1 cellular context compared by ENCODE assay signal in the genomic region with DNA sequence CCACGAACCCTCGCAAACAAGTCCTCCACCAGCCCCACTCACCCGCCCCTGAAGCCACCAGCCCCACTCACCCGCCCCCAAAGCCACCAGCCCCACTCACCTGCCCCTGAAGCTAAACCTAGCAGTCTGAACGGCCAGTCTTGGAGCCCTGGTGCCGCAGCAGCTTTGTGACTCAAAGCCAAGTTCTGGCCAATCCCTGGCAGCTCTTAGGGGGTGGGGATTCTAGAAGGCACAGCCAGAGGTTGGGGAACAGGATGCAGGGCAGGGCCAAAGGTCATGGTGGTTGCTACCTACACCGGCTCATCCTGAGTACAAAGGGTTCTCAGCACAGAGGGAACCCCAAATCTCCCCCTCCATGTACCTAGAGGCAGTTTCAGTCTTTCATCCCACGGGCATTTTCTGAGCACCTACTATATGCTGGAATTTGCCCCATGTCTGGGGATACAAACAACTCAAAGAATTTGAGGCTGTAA.
TF ChIP-seq lines count a peak whose summit lies in the region.

A gene with protein sequence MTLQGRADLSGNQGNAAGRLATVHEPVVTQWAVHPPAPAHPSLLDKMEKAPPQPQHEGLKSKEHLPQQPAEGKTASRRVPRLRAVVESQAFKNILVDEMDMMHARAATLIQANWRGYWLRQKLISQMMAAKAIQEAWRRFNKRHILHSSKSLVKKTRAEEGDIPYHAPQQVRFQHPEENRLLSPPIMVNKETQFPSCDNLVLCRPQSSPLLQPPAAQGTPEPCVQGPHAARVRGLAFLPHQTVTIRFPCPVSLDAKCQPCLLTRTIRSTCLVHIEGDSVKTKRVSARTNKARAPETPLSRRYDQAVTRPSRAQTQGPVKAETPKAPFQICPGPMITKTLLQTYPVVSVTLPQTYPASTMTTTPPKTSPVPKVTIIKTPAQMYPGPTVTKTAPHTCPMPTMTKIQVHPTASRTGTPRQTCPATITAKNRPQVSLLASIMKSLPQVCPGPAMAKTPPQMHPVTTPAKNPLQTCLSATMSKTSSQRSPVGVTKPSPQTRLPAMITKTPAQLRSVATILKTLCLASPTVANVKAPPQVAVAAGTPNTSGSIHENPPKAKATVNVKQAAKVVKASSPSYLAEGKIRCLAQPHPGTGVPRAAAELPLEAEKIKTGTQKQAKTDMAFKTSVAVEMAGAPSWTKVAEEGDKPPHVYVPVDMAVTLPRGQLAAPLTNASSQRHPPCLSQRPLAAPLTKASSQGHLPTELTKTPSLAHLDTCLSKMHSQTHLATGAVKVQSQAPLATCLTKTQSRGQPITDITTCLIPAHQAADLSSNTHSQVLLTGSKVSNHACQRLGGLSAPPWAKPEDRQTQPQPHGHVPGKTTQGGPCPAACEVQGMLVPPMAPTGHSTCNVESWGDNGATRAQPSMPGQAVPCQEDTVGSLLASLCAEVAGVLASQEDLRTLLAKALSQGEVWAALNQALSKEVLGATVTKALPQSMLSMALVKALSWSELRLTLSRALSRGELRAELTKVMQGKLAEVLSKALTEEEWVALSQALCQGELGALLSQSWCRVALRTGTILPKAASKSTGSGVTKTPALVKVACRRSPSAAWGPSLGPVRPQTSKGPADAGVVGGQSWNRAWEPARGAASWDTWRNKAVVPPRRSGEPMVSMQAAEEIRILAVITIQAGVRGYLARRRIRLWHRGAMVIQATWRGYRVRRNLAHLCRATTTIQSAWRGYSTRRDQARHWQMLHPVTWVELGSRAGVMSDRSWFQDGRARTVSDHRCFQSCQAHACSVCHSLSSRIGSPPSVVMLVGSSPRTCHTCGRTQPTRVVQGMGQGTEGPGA (N-terminal part only) (minus strand): TSS at position 150 of the 473 bp plus-strand sequence. CDS start 4,974 bp downstream, outside the sequence.

TF ChIP-seq in HepG2, 621 proteins besides CTCF, POLR2A, EP300 and RAD21 (continues in another document):
- TF ChIP-seq, protein P1, sequence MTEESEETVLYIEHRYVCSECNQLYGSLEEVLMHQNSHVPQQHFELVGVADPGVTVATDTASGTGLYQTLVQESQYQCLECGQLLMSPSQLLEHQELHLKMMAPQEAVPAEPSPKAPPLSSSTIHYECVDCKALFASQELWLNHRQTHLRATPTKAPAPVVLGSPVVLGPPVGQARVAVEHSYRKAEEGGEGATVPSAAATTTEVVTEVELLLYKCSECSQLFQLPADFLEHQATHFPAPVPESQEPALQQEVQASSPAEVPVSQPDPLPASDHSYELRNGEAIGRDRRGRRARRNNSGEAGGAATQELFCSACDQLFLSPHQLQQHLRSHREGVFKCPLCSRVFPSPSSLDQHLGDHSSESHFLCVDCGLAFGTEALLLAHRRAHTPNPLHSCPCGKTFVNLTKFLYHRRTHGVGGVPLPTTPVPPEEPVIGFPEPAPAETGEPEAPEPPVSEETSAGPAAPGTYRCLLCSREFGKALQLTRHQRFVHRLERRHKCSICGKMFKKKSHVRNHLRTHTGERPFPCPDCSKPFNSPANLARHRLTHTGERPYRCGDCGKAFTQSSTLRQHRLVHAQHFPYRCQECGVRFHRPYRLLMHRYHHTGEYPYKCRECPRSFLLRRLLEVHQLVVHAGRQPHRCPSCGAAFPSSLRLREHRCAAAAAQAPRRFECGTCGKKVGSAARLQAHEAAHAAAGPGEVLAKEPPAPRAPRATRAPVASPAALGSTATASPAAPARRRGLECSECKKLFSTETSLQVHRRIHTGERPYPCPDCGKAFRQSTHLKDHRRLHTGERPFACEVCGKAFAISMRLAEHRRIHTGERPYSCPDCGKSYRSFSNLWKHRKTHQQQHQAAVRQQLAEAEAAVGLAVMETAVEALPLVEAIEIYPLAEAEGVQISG (CRISPR knock-in tag; IDR thresholded peaks at IDR 0.05): peak; percentile 18; the same call in 1 of the 2 replicates
- TF ChIP-seq NR2C2 (CRISPR knock-in tag; IDR thresholded peaks at IDR 0.05; ENCODE audit: borderline replicate concordance) (peak; percentile 45; the same call in 1 of the 2 replicates), U2AF1 (optimal IDR thresholded peaks at IDR 0.05; ENCODE audit: low read depth, low read length) (peak; percentile 74), ZNF33B (CRISPR knock-in tag; IDR thresholded peaks at IDR 0.05) (no peak), ARHGAP35 (CRISPR knock-in tag; IDR thresholded peaks at IDR 0.05; ENCODE audit: borderline replicate concordance) (0 out of 2 replicates have a peak, but pooled peaks have one; percentile 17), NCOR1 (IDR thresholded peaks at IDR 0.05; ENCODE audit: borderline replicate concordance, low read length) (0 out of 2 replicates have a peak, but pooled peaks have one; percentile 36), POLR2AphosphoS5 (IDR thresholded peaks at IDR 0.05; ENCODE audit: low read depth, low read length) (0 out of 2 replicates have a peak, but pooled peaks have one; percentile 9), SALL2 (CRISPR knock-in tag; IDR thresholded peaks at IDR 0.05) (0 out of 2 replicates have a peak, but pooled peaks have one; percentile 12), CHD4 (IDR thresholded peaks at IDR 0.05; ENCODE audit: borderline replicate concordance, low read length) (peak; percentile 86), TEAD3 (CRISPR knock-in tag; optimal IDR thresholded peaks at IDR 0.05; ENCODE audit: borderline replicate concordance) (peak; percentile 48), GLI4 (CRISPR knock-in tag; IDR thresholded peaks at IDR 0.05; ENCODE audit: borderline replicate concordance) (no peak), ZMYM3 (CRISPR knock-in tag; IDR thresholded peaks at IDR 0.05) (peak; percentile 8; the same call in 1 of the 2 replicates), NONO (IDR thresholded peaks at IDR 0.05) (no peak), NONO (CRISPR knock-in tag; conservative IDR thresholded peaks at IDR 0.05) (0 out of 2 replicates have a peak, but pooled peaks have one; percentile 32), ZBTB42 (CRISPR knock-in tag; IDR thresholded peaks at IDR 0.05) (0 out of 2 replicates have a peak, but pooled peaks have one; percentile 78), YY1 (IDR thresholded peaks at IDR 0.05; ENCODE audit: insufficient read depth, insufficient replicate concordance, low read depth, low read length) (no peak), HNF4G (IDR thresholded peaks at IDR 0.05; ENCODE audit: borderline replicate concordance, low read depth, low read length) (peak; percentile 56; the same call in 1 of the 2 replicates), HNF4G (CRISPR knock-in tag; IDR thresholded peaks at IDR 0.05; ENCODE audit: borderline replicate concordance, low read depth) (no peak), NFYB (CRISPR knock-in tag; IDR thresholded peaks at IDR 0.05) (no peak), SOX6 (IDR thresholded peaks at IDR 0.05) (no peak), SOX6 (CRISPR knock-in tag; IDR thresholded peaks at IDR 0.05) (peak; percentile 28; the same call in 1 of the 2 replicates), FOXO1 (CRISPR knock-in tag; IDR thresholded peaks at IDR 0.05) (no peak), ZNF563 (CRISPR knock-in tag; IDR thresholded peaks at IDR 0.05) (0 out of 2 replicates have a peak, but pooled peaks have one; percentile 71), ZSCAN31 (CRISPR knock-in tag; IDR thresholded peaks at IDR 0.05; ENCODE audit: low read depth) (no peak), NFKBIZ (CRISPR knock-in tag; IDR thresholded peaks at IDR 0.05) (0 out of 2 replicates have a peak, but pooled peaks have one; percentile 21), NFIC (IDR thresholded peaks at IDR 0.05; ENCODE audit: low read length) (0 out of 2 replicates have a peak, but pooled peaks have one; percentile 18), ZSCAN21 (CRISPR knock-in tag; IDR thresholded peaks at IDR 0.05; ENCODE audit: borderline replicate concordance) (0 out of 2 replicates have a peak, but pooled peaks have one; percentile 10), SRSF9 (IDR thresholded peaks at IDR 0.05; ENCODE audit: borderline replicate concordance, insufficient read depth, low read depth, low read length, poor library complexity, severe bottlenecking) (no peak), ASH2L (IDR thresholded peaks at IDR 0.05; ENCODE audit: insufficient read length, low read depth, low read length) (peak; percentile 25), NR2F6 (IDR thresholded peaks at IDR 0.05) (peak; percentile 78), NR2F6 (CRISPR knock-in tag; IDR thresholded peaks at IDR 0.05) (peak; percentile 86)
- TF ChIP-seq, protein P2, sequence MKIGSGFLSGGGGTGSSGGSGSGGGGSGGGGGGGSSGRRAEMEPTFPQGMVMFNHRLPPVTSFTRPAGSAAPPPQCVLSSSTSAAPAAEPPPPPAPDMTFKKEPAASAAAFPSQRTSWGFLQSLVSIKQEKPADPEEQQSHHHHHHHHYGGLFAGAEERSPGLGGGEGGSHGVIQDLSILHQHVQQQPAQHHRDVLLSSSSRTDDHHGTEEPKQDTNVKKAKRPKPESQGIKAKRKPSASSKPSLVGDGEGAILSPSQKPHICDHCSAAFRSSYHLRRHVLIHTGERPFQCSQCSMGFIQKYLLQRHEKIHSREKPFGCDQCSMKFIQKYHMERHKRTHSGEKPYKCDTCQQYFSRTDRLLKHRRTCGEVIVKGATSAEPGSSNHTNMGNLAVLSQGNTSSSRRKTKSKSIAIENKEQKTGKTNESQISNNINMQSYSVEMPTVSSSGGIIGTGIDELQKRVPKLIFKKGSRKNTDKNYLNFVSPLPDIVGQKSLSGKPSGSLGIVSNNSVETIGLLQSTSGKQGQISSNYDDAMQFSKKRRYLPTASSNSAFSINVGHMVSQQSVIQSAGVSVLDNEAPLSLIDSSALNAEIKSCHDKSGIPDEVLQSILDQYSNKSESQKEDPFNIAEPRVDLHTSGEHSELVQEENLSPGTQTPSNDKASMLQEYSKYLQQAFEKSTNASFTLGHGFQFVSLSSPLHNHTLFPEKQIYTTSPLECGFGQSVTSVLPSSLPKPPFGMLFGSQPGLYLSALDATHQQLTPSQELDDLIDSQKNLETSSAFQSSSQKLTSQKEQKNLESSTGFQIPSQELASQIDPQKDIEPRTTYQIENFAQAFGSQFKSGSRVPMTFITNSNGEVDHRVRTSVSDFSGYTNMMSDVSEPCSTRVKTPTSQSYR (CRISPR knock-in tag; IDR thresholded peaks at IDR 0.05; ENCODE audit: borderline replicate concordance): 0 out of 2 replicates have a peak, but pooled peaks have one; percentile 17
- TF ChIP-seq, protein P3, sequence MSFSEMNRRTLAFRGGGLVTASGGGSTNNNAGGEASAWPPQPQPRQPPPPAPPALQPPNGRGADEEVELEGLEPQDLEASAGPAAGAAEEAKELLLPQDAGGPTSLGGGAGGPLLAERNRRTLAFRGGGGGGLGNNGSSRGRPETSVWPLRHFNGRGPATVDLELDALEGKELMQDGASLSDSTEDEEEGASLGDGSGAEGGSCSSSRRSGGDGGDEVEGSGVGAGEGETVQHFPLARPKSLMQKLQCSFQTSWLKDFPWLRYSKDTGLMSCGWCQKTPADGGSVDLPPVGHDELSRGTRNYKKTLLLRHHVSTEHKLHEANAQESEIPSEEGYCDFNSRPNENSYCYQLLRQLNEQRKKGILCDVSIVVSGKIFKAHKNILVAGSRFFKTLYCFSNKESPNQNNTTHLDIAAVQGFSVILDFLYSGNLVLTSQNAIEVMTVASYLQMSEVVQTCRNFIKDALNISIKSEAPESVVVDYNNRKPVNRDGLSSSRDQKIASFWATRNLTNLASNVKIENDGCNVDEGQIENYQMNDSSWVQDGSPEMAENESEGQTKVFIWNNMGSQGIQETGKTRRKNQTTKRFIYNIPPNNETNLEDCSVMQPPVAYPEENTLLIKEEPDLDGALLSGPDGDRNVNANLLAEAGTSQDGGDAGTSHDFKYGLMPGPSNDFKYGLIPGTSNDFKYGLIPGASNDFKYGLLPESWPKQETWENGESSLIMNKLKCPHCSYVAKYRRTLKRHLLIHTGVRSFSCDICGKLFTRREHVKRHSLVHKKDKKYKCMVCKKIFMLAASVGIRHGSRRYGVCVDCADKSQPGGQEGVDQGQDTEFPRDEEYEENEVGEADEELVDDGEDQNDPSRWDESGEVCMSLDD (CRISPR knock-in tag; IDR thresholded peaks at IDR 0.05; ENCODE audit: borderline replicate concordance): peak; percentile 96; the same call in 1 of the 2 replicates
- TF ChIP-seq, protein P4, sequence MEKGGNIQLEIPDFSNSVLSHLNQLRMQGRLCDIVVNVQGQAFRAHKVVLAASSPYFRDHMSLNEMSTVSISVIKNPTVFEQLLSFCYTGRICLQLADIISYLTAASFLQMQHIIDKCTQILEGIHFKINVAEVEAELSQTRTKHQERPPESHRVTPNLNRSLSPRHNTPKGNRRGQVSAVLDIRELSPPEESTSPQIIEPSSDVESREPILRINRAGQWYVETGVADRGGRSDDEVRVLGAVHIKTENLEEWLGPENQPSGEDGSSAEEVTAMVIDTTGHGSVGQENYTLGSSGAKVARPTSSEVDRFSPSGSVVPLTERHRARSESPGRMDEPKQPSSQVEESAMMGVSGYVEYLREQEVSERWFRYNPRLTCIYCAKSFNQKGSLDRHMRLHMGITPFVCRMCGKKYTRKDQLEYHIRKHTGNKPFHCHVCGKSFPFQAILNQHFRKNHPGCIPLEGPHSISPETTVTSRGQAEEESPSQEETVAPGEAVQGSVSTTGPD (CRISPR knock-in tag; IDR thresholded peaks at IDR 0.05): peak; percentile 43; the same call in 1 of the 2 replicates
- TF ChIP-seq, protein P5, sequence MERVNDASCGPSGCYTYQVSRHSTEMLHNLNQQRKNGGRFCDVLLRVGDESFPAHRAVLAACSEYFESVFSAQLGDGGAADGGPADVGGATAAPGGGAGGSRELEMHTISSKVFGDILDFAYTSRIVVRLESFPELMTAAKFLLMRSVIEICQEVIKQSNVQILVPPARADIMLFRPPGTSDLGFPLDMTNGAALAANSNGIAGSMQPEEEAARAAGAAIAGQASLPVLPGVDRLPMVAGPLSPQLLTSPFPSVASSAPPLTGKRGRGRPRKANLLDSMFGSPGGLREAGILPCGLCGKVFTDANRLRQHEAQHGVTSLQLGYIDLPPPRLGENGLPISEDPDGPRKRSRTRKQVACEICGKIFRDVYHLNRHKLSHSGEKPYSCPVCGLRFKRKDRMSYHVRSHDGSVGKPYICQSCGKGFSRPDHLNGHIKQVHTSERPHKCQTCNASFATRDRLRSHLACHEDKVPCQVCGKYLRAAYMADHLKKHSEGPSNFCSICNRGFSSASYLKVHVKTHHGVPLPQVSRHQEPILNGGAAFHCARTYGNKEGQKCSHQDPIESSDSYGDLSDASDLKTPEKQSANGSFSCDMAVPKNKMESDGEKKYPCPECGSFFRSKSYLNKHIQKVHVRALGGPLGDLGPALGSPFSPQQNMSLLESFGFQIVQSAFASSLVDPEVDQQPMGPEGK (CRISPR knock-in tag; IDR thresholded peaks at IDR 0.05): peak; percentile 16; the same call in 1 of the 2 replicates
- TF ChIP-seq, protein P6, sequence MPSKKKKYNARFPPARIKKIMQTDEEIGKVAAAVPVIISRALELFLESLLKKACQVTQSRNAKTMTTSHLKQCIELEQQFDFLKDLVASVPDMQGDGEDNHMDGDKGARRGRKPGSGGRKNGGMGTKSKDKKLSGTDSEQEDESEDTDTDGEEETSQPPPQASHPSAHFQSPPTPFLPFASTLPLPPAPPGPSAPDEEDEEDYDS (CRISPR knock-in tag; IDR thresholded peaks at IDR 0.05): no peak
- TF ChIP-seq, protein P7, sequence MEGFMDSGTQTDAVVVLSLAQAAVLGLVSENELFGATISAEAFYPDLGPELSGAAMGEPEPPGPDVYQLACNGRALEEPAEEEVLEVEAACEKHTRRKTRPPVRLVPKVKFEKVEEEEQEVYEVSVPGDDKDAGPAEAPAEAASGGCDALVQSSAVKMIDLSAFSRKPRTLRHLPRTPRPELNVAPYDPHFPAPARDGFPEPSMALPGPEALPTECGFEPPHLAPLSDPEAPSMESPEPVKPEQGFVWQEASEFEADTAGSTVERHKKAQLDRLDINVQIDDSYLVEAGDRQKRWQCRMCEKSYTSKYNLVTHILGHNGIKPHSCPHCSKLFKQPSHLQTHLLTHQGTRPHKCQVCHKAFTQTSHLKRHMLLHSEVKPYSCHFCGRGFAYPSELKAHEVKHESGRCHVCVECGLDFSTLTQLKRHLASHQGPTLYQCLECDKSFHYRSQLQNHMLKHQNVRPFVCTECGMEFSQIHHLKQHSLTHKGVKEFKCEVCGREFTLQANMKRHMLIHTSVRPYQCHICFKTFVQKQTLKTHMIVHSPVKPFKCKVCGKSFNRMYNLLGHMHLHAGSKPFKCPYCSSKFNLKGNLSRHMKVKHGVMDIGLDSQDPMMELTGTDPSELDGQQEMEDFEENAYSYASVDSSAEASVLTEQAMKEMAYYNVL (CRISPR knock-in tag; IDR thresholded peaks at IDR 0.05; ENCODE audit: borderline replicate concordance): peak; percentile 24; the same call in 1 of the 2 replicates
